In the genomic region with DNA sequence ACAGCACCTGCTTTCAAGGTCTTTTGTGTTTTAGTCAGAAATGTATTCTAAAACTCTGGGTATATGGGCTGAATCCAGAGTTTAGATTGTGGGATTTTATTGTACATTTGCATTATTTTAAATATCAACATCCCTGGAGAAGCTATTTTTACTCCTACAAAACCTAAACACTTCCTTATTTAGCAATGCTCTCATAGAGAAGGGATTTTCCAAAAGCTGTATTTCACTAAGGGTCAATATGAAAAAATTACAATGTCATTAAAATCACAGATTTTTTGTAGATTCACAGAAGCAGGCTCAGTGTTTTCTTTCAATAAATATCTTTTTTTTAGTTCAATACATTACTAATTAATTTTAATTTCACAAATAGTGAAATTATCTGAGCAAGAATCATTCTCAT, we compare ENCODE assay signal across 1 cellular context.
TF ChIP-seq lines count a peak whose summit lies in the region.

No MANE protein-coding gene starts in this region.

TF ChIP-seq in SK-N-SH, 30 proteins besides CTCF, POLR2A, EP300 and RAD21 (continued from another document):
- TF ChIP-seq, protein P1, sequence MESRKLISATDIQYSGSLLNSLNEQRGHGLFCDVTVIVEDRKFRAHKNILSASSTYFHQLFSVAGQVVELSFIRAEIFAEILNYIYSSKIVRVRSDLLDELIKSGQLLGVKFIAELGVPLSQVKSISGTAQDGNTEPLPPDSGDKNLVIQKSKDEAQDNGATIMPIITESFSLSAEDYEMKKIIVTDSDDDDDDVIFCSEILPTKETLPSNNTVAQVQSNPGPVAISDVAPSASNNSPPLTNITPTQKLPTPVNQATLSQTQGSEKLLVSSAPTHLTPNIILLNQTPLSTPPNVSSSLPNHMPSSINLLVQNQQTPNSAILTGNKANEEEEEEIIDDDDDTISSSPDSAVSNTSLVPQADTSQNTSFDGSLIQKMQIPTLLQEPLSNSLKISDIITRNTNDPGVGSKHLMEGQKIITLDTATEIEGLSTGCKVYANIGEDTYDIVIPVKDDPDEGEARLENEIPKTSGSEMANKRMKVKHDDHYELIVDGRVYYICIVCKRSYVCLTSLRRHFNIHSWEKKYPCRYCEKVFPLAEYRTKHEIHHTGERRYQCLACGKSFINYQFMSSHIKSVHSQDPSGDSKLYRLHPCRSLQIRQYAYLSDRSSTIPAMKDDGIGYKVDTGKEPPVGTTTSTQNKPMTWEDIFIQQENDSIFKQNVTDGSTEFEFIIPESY (IDR thresholded peaks at IDR 0.05; ENCODE audit: borderline replicate concordance, low read depth) = no peak
